ENCODE assay signal across 20 cellular contexts in genomic region chr2:239192975-239193374, GRCh38.
DNase-seq lines count a peak whose midpoint lies in the region; ATAC-seq and TF ChIP-seq lines count a peak whose summit lies in the region.
"Had no signal": no experiment of that assay in that cellular context is flagged by ENCODE, and none has a peak within 500 bp of the region (broad histone marks: within the 10 kb centered on the region; RNA-seq: fewer than 3 reads in every experiment).

No MANE protein-coding gene starts in this region.

- H3K4me3 Mint-ChIP-seq in activated CD4-positive, alpha-beta memory T cell treated with anti-CD3 and anti-CD28 coated beads for 36 hours: no peak overlapping the region
- no peak overlapping the region for H3K4me3 Mint-ChIP-seq in activated CD4-positive, alpha-beta memory T cell treated with anti-CD3 and anti-CD28 coated beads, Interleukin-2, amount 10 ng/mL, durations not matched to agents 7 days and 5 days
- H3K4me3 Mint-ChIP-seq in brain (no peak overlapping the region), MCF 10A (ENCODE audit: unreplicated experiment) (no peak overlapping the region)
- no peak overlapping the region for H3K4me3 Mint-ChIP-seq in T-helper 2 cell treated with Interferon-gamma antibody and Interleukin-4, amounts not matched to agents 5 μg/mL and 100 μg/mL, for 36 hours
- H3K4me3 Mint-ChIP-seq: H9 had no signal

- no peaks in the 10 kb centered on the region for H3K9me3 ChIP-seq in gastrocnemius medialis

- in situ Hi-C loops in gastrocnemius medialis (cut with MboI; ENCODE audit: low sequenced_read_pairs in 4 of 4): no loop called here

- TF ChIP-seq CTCF in brain (conservative IDR thresholded peaks at IDR 0.05) (no peak), gastrocnemius medialis (IDR thresholded peaks at IDR 0.05 in 4 of 5, conservative IDR thresholded peaks at IDR 0.05 in 1 of 5) (no peak), MCF 10A (IDR thresholded peaks at IDR 0.05; ENCODE audit: unreplicated experiment) (no peak)

- H3K36me3 ChIP-seq in gastrocnemius medialis: peaks cover 0 to 33% of the 10 kb centered on the region in 2 donors

- H3K9me3 Mint-ChIP-seq in activated CD4-positive, alpha-beta memory T cell treated with anti-CD3 and anti-CD28 coated beads for 36 hours: no peaks in the 10 kb centered on the region
- H3K9me3 Mint-ChIP-seq in activated CD4-positive, alpha-beta memory T cell treated with anti-CD3 and anti-CD28 coated beads, Interleukin-2, amount 10 ng/mL, durations not matched to agents 7 days and 5 days: peaks cover 2% of the 10 kb centered on the region
- H3K9me3 Mint-ChIP-seq in brain (peaks cover 0 to 14% (median 3%) of the 10 kb centered on the region in 5 experiments), MCF 10A (ENCODE audit: unreplicated experiment) (no peaks in the 10 kb centered on the region)
- no peaks in the 10 kb centered on the region for H3K9me3 Mint-ChIP-seq in T-helper 2 cell treated with Interferon-gamma antibody and Interleukin-4, amounts not matched to agents 5 μg/mL and 100 μg/mL, for 36 hours

- H3K27me3 Mint-ChIP-seq in activated CD4-positive, alpha-beta memory T cell treated with anti-CD3 and anti-CD28 coated beads for 36 hours: no peaks in the 10 kb centered on the region
- no peaks in the 10 kb centered on the region for H3K27me3 Mint-ChIP-seq in activated CD4-positive, alpha-beta memory T cell treated with anti-CD3 and anti-CD28 coated beads, Interleukin-2, amount 10 ng/mL, durations not matched to agents 7 days and 5 days
- H3K27me3 Mint-ChIP-seq in brain (no peaks in the 10 kb centered on the region), MCF 10A (ENCODE audit: insufficient read depth, unreplicated experiment) (no peaks in the 10 kb centered on the region)
- no peaks in the 10 kb centered on the region for H3K27me3 Mint-ChIP-seq in T-helper 2 cell treated with Interferon-gamma antibody and Interleukin-4, amounts not matched to agents 5 μg/mL and 100 μg/mL, for 36 hours (ENCODE audit: low read depth)

- no peak overlapping the region for H3K27ac Mint-ChIP-seq in activated CD4-positive, alpha-beta memory T cell treated with anti-CD3 and anti-CD28 coated beads for 36 hours
- H3K27ac Mint-ChIP-seq in activated CD4-positive, alpha-beta memory T cell treated with anti-CD3 and anti-CD28 coated beads, Interleukin-2, amount 10 ng/mL, durations not matched to agents 7 days and 5 days: no peak overlapping the region
- H3K27ac Mint-ChIP-seq in brain (peak overlapping the region in 4 of 5 experiments; percentile 14 to 96 (median 81)), MCF 10A (ENCODE audit: low read depth, unreplicated experiment) (no peak overlapping the region)
- H3K27ac Mint-ChIP-seq in T-helper 2 cell treated with Interferon-gamma antibody and Interleukin-4, amounts not matched to agents 5 μg/mL and 100 μg/mL, for 36 hours: no peak overlapping the region

- H3K4me1 Mint-ChIP-seq in activated CD4-positive, alpha-beta memory T cell treated with anti-CD3 and anti-CD28 coated beads for 36 hours (ENCODE audit: low read depth): peaks cover 6% of the 10 kb centered on the region
- H3K4me1 Mint-ChIP-seq in activated CD4-positive, alpha-beta memory T cell treated with anti-CD3 and anti-CD28 coated beads, Interleukin-2, amount 10 ng/mL, durations not matched to agents 7 days and 5 days: no peaks in the 10 kb centered on the region
- H3K4me1 Mint-ChIP-seq in brain: peaks cover 71% of the 10 kb centered on the region
- H3K4me1 Mint-ChIP-seq in T-helper 2 cell treated with Interferon-gamma antibody and Interleukin-4, amounts not matched to agents 5 μg/mL and 100 μg/mL, for 36 hours (ENCODE audit: low read depth): peaks cover 4% of the 10 kb centered on the region
- H3K4me1 Mint-ChIP-seq in MCF 10A (ENCODE audit: insufficient read depth, unreplicated experiment): no peaks in the 10 kb centered on the region

- no peak for TF ChIP-seq POLR2A in gastrocnemius medialis (IDR thresholded peaks at IDR 0.05)

- H3K4me3 ChIP-seq in gastrocnemius medialis: no peak overlapping the region

- H3K36me3 Mint-ChIP-seq in activated CD4-positive, alpha-beta memory T cell treated with anti-CD3 and anti-CD28 coated beads for 36 hours: peaks cover 23% of the 10 kb centered on the region
- H3K36me3 Mint-ChIP-seq in activated CD4-positive, alpha-beta memory T cell treated with anti-CD3 and anti-CD28 coated beads, Interleukin-2, amount 10 ng/mL, durations not matched to agents 7 days and 5 days (ENCODE audit: low read depth): peaks cover 34% of the 10 kb centered on the region
- H3K36me3 Mint-ChIP-seq in brain: peaks cover 48% of the 10 kb centered on the region
- peaks cover 31% of the 10 kb centered on the region for H3K36me3 Mint-ChIP-seq in T-helper 2 cell treated with Interferon-gamma antibody and Interleukin-4, amounts not matched to agents 5 μg/mL and 100 μg/mL, for 36 hours (ENCODE audit: low read depth)
- peaks cover 16% of the 10 kb centered on the region for H3K36me3 Mint-ChIP-seq in MCF 10A (ENCODE audit: insufficient read depth, unreplicated experiment)

- DNase-seq in activated CD4-positive, alpha-beta memory T cell treated with anti-CD3 and anti-CD28 coated beads for 36 hours: peak; percentile 3
- DNase-seq in activated CD4-positive, alpha-beta memory T cell treated with anti-CD3 and anti-CD28 coated beads, Interleukin-2, amount 10 ng/mL, durations not matched to agents 7 days and 5 days: no peak
- DNase-seq in gastrocnemius medialis: no peak
- no peak for DNase-seq in T-helper 2 cell treated with Interferon-gamma antibody and Interleukin-4, amounts not matched to agents 5 μg/mL and 100 μg/mL, for 36 hours (ENCODE audit: low spot score)
- DNase-seq in D341Med (ENCODE audit: low spot score): no peak
- no peak for DNase-seq in MCF 10A (ENCODE audit: unreplicated experiment)
- DNase-seq: COR-L47, DMS53, IMR-90, Kasumi-1, NCI-H187 treated with DMSO at 0.1 percent for 48 hours, NCI-H2171, NCI-H446 treated with DMSO at 0.1 percent for 48 hours, NCI-H748 treated with DMSO at 0.1 percent for 48 hours, PC-3 had no signal

- peaks cover 33 to 44% of the 10 kb centered on the region in 2 donors for H3K4me1 ChIP-seq in gastrocnemius medialis

- H3K27me3 ChIP-seq in layer of hippocampus (ENCODE audit: control insufficient read depth, insufficient read depth, low read length) (no peaks in the 10 kb centered on the region), gastrocnemius medialis (no peaks in the 10 kb centered on the region)

- CTCF ChIA-PET in activated CD4-positive, alpha-beta memory T cell treated with anti-CD3 and anti-CD28 coated beads for 36 hours (lab: Charles Lee): no interaction called here
- CTCF ChIA-PET in activated CD4-positive, alpha-beta memory T cell treated with anti-CD3 and anti-CD28 coated beads, Interleukin-2, amount 10 ng/mL, durations not matched to agents 7 days and 5 days (lab: Charles Lee): no interaction called here
- CTCF ChIA-PET in MCF 10A (lab: Yijun Ruan, JAX): no interaction called here

- intact Hi-C loops in activated CD4-positive, alpha-beta memory T cell treated with anti-CD3 and anti-CD28 coated beads for 36 hours (cut with micrococcal nuclease): no loop called here
- intact Hi-C loops in gastrocnemius medialis (cut with DNase I; ENCODE audit: low total_unique reads): no loop called here
- intact Hi-C loops in MCF 10A (cut with micrococcal nuclease): no loop called here

- POLR2A ChIA-PET in activated CD4-positive, alpha-beta memory T cell treated with anti-CD3 and anti-CD28 coated beads for 36 hours (lab: Charles Lee): no interaction called here
- POLR2A ChIA-PET in activated CD4-positive, alpha-beta memory T cell treated with anti-CD3 and anti-CD28 coated beads, Interleukin-2, amount 10 ng/mL, durations not matched to agents 7 days and 5 days (lab: Charles Lee): no interaction called here
- POLR2A ChIA-PET in MCF 10A (lab: Yijun Ruan, JAX): no interaction called here

- H3K27ac ChIP-seq in layer of hippocampus (ENCODE audit: low read depth, low read length) (peak overlapping the region; percentile 90), gastrocnemius medialis (peak overlapping the region; percentile 6 to 88 (median 62))
- H3K27ac ChIP-seq: 22Rv1, C4-2B had no signal

- no TSS peak for BruUV-seq in MCF 10A (replicated peaks; lab: Mats Ljungman, UMichigan)

- no peak for ATAC-seq in gastrocnemius medialis
- ATAC-seq: PC-3 had no signal

Comparison
In these comparisons a context has a peak if more than half of its experiments do, and no peak if none do; other contexts are left out.
1. H3K27ac Mint-ChIP-seq: peak in brain (4 of 5); none in activated CD4-positive, alpha-beta memory T cell treated with anti-CD3 and anti-CD28 coated beads for 36 hours (single experiment), activated CD4-positive, alpha-beta memory T cell treated with anti-CD3 and anti-CD28 coated beads, Interleukin-2, amount 10 ng/mL, durations not matched to agents 7 days and 5 days (single experiment), T-helper 2 cell treated with Interferon-gamma antibody and Interleukin-4, amounts not matched to agents 5 μg/mL and 100 μg/mL, for 36 hours (single experiment) and MCF 10A (single experiment).